13 cellular contexts compared by ENCODE assay signal in genomic region chr7:77765906-77766800, GRCh38. TPM values are rescaled to one million over a fixed set of nuclear protein-coding genes. Genes with fewer than 3 reads are reported as not detected.
DNase-seq lines count a peak whose midpoint lies in the region; ATAC-seq and TF ChIP-seq lines count a peak whose summit lies in the region.
"Had no signal": no experiment of that assay in that cellular context is flagged by ENCODE, and none has a peak within 500 bp of the region (broad histone marks: within the 10 kb centered on the region; RNA-seq: fewer than 3 reads in every experiment).

No MANE protein-coding gene starts in this region.

- H3K9me3 ChIP-seq in right lobe of liver, result no peaks in the 10 kb centered on the region
- no peaks in the 10 kb centered on the region for H3K9me3 ChIP-seq in WERI-Rb-1 (ENCODE audit: severe bottlenecking)
- H3K9me3 ChIP-seq: prostate gland, suprapubic skin had no signal

- H3K4me1 ChIP-seq in GM23338 (ENCODE audit: insufficient read depth) (peaks cover 7% of the 10 kb centered on the region; the same call in 1 of the 2 replicates), right lobe of liver (peaks cover 0 to 8% (median 4%) of the 10 kb centered on the region in 4 donors)
- H3K4me1 ChIP-seq: prostate gland, suprapubic skin had no signal

- no peaks in the 10 kb centered on the region for H3K27me3 ChIP-seq in GM23338 (ENCODE audit: insufficient read depth)
- no peaks in the 10 kb centered on the region for H3K27me3 ChIP-seq in right lobe of liver
- no peaks in the 10 kb centered on the region for H3K27me3 ChIP-seq in WERI-Rb-1 (ENCODE audit: insufficient read depth, low read depth, severe bottlenecking)
- H3K27me3 ChIP-seq: suprapubic skin had no signal

- peak; percentile 68 for DNase-seq in ACHN
- DNase-seq in GM23338 (ENCODE audit: low spot score), result peak; percentile 34
- no peak for DNase-seq in central memory CD8-positive, alpha-beta T cell (ENCODE audit: low spot score in 2 of 2)
- no peak for DNase-seq in right lobe of liver
- no peak for DNase-seq in NCI-H146 (lab: John Stamatoyannopoulos, UW)
- DNase-seq in NCI-H2171 (lab: John Stamatoyannopoulos, UW), result no peak
- DNase-seq in WERI-Rb-1, result no peak
- DNase-seq: GF-D8, GOT3, KG1 had no signal

- peaks cover 35% of the 10 kb centered on the region for H3K79me2 ChIP-seq in GM23338 (replicated peaks; ENCODE audit: insufficient read depth)

- no peak overlapping the region for H3K4me3 ChIP-seq in GM23338
- H3K4me3 ChIP-seq in right lobe of liver, result no peak overlapping the region
- no peak overlapping the region for H3K4me3 ChIP-seq in WERI-Rb-1 (ENCODE audit: low read depth, low read length)
- H3K4me3 ChIP-seq: prostate gland, suprapubic skin had no signal

- peak overlapping the region; percentile 78 for H3K27ac ChIP-seq in GM23338 (ENCODE audit: low read depth)
- H3K27ac ChIP-seq in right lobe of liver, result peak overlapping the region; percentile 55 to 87 (median 65)
- no peak overlapping the region for H3K27ac ChIP-seq in WERI-Rb-1
- H3K27ac ChIP-seq: prostate gland, suprapubic skin had no signal

- no peak for ATAC-seq in GM23338
- ATAC-seq in central memory CD8-positive, alpha-beta T cell (replicated peaks; ENCODE audit: extremely low read depth, poor library complexity, severe bottlenecking), result no peak
- peak; percentile 93 to 97 (median 93) for ATAC-seq in right lobe of liver
- ATAC-seq in GM18520 (IDR thresholded peaks at IDR 0.05; ENCODE audit: unreplicated experiment), result no peak

- no peaks in the 10 kb centered on the region for H3K9me3 Mint-ChIP-seq in GM23338
- H3K9me3 Mint-ChIP-seq in central memory CD8-positive, alpha-beta T cell, result no peaks in the 10 kb centered on the region

- no peak overlapping the region for H3K4me2 ChIP-seq in GM23338

- WGBS in right lobe of liver (ENCODE audit: insufficient coverage, low coverage, low lambda C conversion rate, missing lambda C conversion rate), result 36% methylated on average over 4 of the region's 4 CpGs

- peaks cover 8% of the 10 kb centered on the region for H3K36me3 Mint-ChIP-seq in GM23338 (ENCODE audit: low read depth)
- H3K36me3 Mint-ChIP-seq in central memory CD8-positive, alpha-beta T cell (ENCODE audit: insufficient read depth), result peaks cover 22% of the 10 kb centered on the region

- no peaks in the 10 kb centered on the region for H3K9me2 ChIP-seq in GM23338 (ENCODE audit: insufficient read depth)

- H3K4me1 Mint-ChIP-seq in GM23338, result peaks cover 5% of the 10 kb centered on the region
- H3K4me1 Mint-ChIP-seq in central memory CD8-positive, alpha-beta T cell, result peaks cover 27% of the 10 kb centered on the region

- TF ChIP-seq POLR2A in right lobe of liver (IDR thresholded peaks at IDR 0.05), result no peak

- in situ Hi-C loops in ACHN (cut with HindIII; ENCODE audit: low pct_ligation_motif_present, low pct_unique_long_range_greater_than_20kb, low sequenced_read_pairs), result no loop called here

- intact Hi-C loops in right lobe of liver (cut with DNase I), result no loop called here

- no peak for TF ChIP-seq CTCF in GM23338 (conservative IDR thresholded peaks at IDR 0.05; ENCODE audit: low read depth in 2 of 2)
- no peak for TF ChIP-seq CTCF in right lobe of liver (IDR thresholded peaks at IDR 0.05)
- TF ChIP-seq CTCF in WERI-Rb-1 (IDR thresholded peaks at IDR 0.05; ENCODE audit: low read depth, low read length), result no peak

- no peak overlapping the region for H3K4me3 Mint-ChIP-seq in GM23338
- no peak overlapping the region for H3K4me3 Mint-ChIP-seq in central memory CD8-positive, alpha-beta T cell

- no peaks in the 10 kb centered on the region for H4K20me1 ChIP-seq in GM23338 (replicated peaks; ENCODE audit: insufficient read depth)

- H3K27me3 Mint-ChIP-seq in GM23338 (ENCODE audit: insufficient read depth, low read depth, poor library complexity), result peaks cover 9% of the 10 kb centered on the region
- H3K27me3 Mint-ChIP-seq in central memory CD8-positive, alpha-beta T cell, result no peaks in the 10 kb centered on the region

- no peaks in the 10 kb centered on the region for H3F3A ChIP-seq in GM23338 (replicated peaks; ENCODE audit: low read depth)

- 0 out of 2 replicates have a peak, but pooled peaks cover 4% of the 10 kb centered on the region for H3K36me3 ChIP-seq in GM23338 (ENCODE audit: insufficient read depth)
- H3K36me3 ChIP-seq in right lobe of liver, result no peaks in the 10 kb centered on the region
- peaks cover 33% of the 10 kb centered on the region for H3K36me3 ChIP-seq in WERI-Rb-1
- H3K36me3 ChIP-seq: prostate gland had no signal

- peak overlapping the region; percentile 77; the same call in 1 of the 2 replicates for H3K27ac Mint-ChIP-seq in GM23338
- peak overlapping the region; percentile 42 for H3K27ac Mint-ChIP-seq in central memory CD8-positive, alpha-beta T cell (ENCODE audit: low read depth)

- no peak overlapping the region for H2AFZ ChIP-seq in GM23338

TF ChIP-seq in GM23338, 12 proteins besides CTCF, POLR2A, EP300 and RAD21 (continues in another document):
- TF ChIP-seq REST (IDR thresholded peaks at IDR 0.05; ENCODE audit: unreplicated experiment), result no peak
- no peak for TF ChIP-seq NANOG (IDR thresholded peaks at IDR 0.05; ENCODE audit: borderline replicate concordance)
- TF ChIP-seq ZNF114 (CRISPR knock-in tag; IDR thresholded peaks at IDR 0.05), result no peak
- no peak for TF ChIP-seq ETS1 (IDR thresholded peaks at IDR 0.05)
- no peak for TF ChIP-seq EZH2phosphoT487 (IDR thresholded peaks at IDR 0.05; ENCODE audit: unreplicated experiment)

RNA-seq across cellular contexts. Expression of gene TMEM60, which starts 32.1 kb away (rescaled TPM):
- total RNA-seq in GM23338 (2014; rRNA removed; shearing (Covaris generic)), result 23.1 and 29.5 TPM in 2 replicates
- polyA plus RNA-seq in GM23338 (2016; fragmentation: Nextera tagmentation; extraction: Ambion mirVana), result 61.5 and 68.2 TPM in 2 replicates
- 10 to 100 TPM in 1 of 6 experiments, 1 to 10 TPM in 5; 6.6 to 10.4 (median 8.0) TPM for total RNA-seq in right lobe of liver

RNA-seq across cellular contexts. Expression of gene PHTF2, which starts 32.4 kb away (rescaled TPM):
- total RNA-seq in GM23338 (2014; rRNA removed; shearing (Covaris generic)), result 21.6 and 24.1 TPM in 2 replicates
- polyA plus RNA-seq in GM23338 (2016; fragmentation: Nextera tagmentation; extraction: Ambion mirVana), result 10.2 and 14.6 TPM in 2 replicates
- 1 to 10 TPM; 2.4 to 6.8 (median 5.5) TPM for total RNA-seq in right lobe of liver

Comparison
In these comparisons a context has a peak if more than half of its experiments do, and no peak if none do; other contexts are left out.
1. DNase-seq: peak in ACHN (single experiment) and GM23338 (single experiment); none in central memory CD8-positive, alpha-beta T cell (0 of 2), right lobe of liver (0 of 3), NCI-H146 (single experiment), NCI-H2171 (single experiment) and WERI-Rb-1 (single experiment).
2. ATAC-seq: peak in right lobe of liver (4 of 4); none in GM23338 (single experiment), central memory CD8-positive, alpha-beta T cell (single experiment) and GM18520 (single experiment).